24 cellular contexts compared by ENCODE assay signal in genomic region chr16:87536795-87537142, GRCh38. TPM values are rescaled to one million over a fixed set of nuclear protein-coding genes. Genes with fewer than 3 reads are reported as not detected.
DNase-seq lines count a peak whose midpoint lies in the region; ATAC-seq and TF ChIP-seq lines count a peak whose summit lies in the region.
"Had no signal": no experiment of that assay in that cellular context is flagged by ENCODE, and none has a peak within 500 bp of the region (broad histone marks: within the 10 kb centered on the region; RNA-seq: fewer than 3 reads in every experiment).

No MANE protein-coding gene starts in this region.

- H2AFZ ChIP-seq in GM23338 (no peak overlapping the region; the same call in 1 of the 2 replicates), PC-9 (no peak overlapping the region)

- H3K79me2 ChIP-seq in GM23338 (replicated peaks; ENCODE audit: insufficient read depth) (no peaks in the 10 kb centered on the region), PC-9 (ENCODE audit: low read depth) (no peaks in the 10 kb centered on the region)

- H4K20me1 ChIP-seq in GM23338 (replicated peaks; ENCODE audit: insufficient read depth), result no peaks in the 10 kb centered on the region
- no peaks in the 10 kb centered on the region for H4K20me1 ChIP-seq in PC-9 (ENCODE audit: insufficient read depth)

- peaks cover 25% of the 10 kb centered on the region for H3K4me1 Mint-ChIP-seq in GM23338
- H3K4me1 Mint-ChIP-seq in activated CD4-positive, alpha-beta T cell treated with anti-CD3 and anti-CD28 coated beads, Interleukin-2, amount 10 ng/mL, durations not matched to agents 7 days and 5 days, result no peaks in the 10 kb centered on the region

- H3K27me3 Mint-ChIP-seq in GM23338 (ENCODE audit: insufficient read depth, low read depth, poor library complexity), result peaks cover 2% of the 10 kb centered on the region
- peaks cover 19% of the 10 kb centered on the region for H3K27me3 Mint-ChIP-seq in activated CD4-positive, alpha-beta T cell treated with anti-CD3 and anti-CD28 coated beads, Interleukin-2, amount 10 ng/mL, durations not matched to agents 7 days and 5 days

- H3K36me3 ChIP-seq in GM23338 (ENCODE audit: insufficient read depth), result no peaks in the 10 kb centered on the region
- H3K36me3 ChIP-seq in PC-9 (ENCODE audit: low read depth), result no peaks in the 10 kb centered on the region
- no peaks in the 10 kb centered on the region for H3K36me3 ChIP-seq in iPS-18a (ENCODE audit: control insufficient read depth, low read depth, low read length)
- H3K36me3 ChIP-seq in right lobe of liver, result no peaks in the 10 kb centered on the region
- H3K36me3 ChIP-seq: SJSA1 had no signal

- peaks cover 22% of the 10 kb centered on the region; the same call in 2 of the 3 replicates for H3K36me3 Mint-ChIP-seq in GM23338 (ENCODE audit: low read depth)
- no peaks in the 10 kb centered on the region for H3K36me3 Mint-ChIP-seq in activated CD4-positive, alpha-beta T cell treated with anti-CD3 and anti-CD28 coated beads, Interleukin-2, amount 10 ng/mL, durations not matched to agents 7 days and 5 days (ENCODE audit: low read depth)

- no peak overlapping the region for H3K27ac Mint-ChIP-seq in GM23338
- H3K27ac Mint-ChIP-seq in activated CD4-positive, alpha-beta T cell treated with anti-CD3 and anti-CD28 coated beads, Interleukin-2, amount 10 ng/mL, durations not matched to agents 7 days and 5 days, result no peak overlapping the region

- no peaks in the 10 kb centered on the region for H3K9me2 ChIP-seq in GM23338 (ENCODE audit: insufficient read depth)
- H3K9me2 ChIP-seq in PC-9 (ENCODE audit: insufficient read depth), result no peaks in the 10 kb centered on the region

- peak overlapping the region; percentile 12; the same call in 2 of the 3 replicates for H3K4me3 Mint-ChIP-seq in GM23338
- no peak overlapping the region for H3K4me3 Mint-ChIP-seq in activated CD4-positive, alpha-beta T cell treated with anti-CD3 and anti-CD28 coated beads, Interleukin-2, amount 10 ng/mL, durations not matched to agents 7 days and 5 days

- H3K4me1 ChIP-seq in GM23338 (ENCODE audit: insufficient read depth) (peaks cover 8% of the 10 kb centered on the region; the same call in 1 of the 2 replicates), PC-9 (replicated peaks; ENCODE audit: insufficient read depth) (no peaks in the 10 kb centered on the region), iPS-18a (ENCODE audit: control insufficient read depth, low read depth, low read length) (peaks cover 4% of the 10 kb centered on the region), right lobe of liver (peaks cover 0 to 25% (median 8%) of the 10 kb centered on the region in 4 donors)

- H3K9ac ChIP-seq in iPS-18a (ENCODE audit: low read length), result no peak overlapping the region

- H3K27me3 ChIP-seq in GM23338 (ENCODE audit: insufficient read depth) (no peaks in the 10 kb centered on the region), PC-9 (ENCODE audit: insufficient read depth, low read depth) (peaks cover 100% of the 10 kb centered on the region), iPS-18a (ENCODE audit: control insufficient read depth, insufficient read depth, low read length) (no peaks in the 10 kb centered on the region), right lobe of liver (no peaks in the 10 kb centered on the region)
- H3K27me3 ChIP-seq: SJSA1 had no signal

- DNase-seq in GM23338 (ENCODE audit: low spot score) (no peak), PC-9 (no peak), right lobe of liver (no peak), cardiac septum (ENCODE audit: low spot score) (no peak)
- no peak for DNase-seq in activated CD4-positive, alpha-beta T cell treated with anti-CD3 and anti-CD28 coated beads, Interleukin-2, amount 10 ng/mL, durations not matched to agents 7 days and 5 days
- DNase-seq in activated CD4-positive, alpha-beta T cell treated with anti-CD3 and anti-CD28 coated beads for 1 hour, result no peak
- no peak for DNase-seq in stimulated activated CD4-positive, alpha-beta T cell treated with anti-CD3 and anti-CD28 coated beads, Interleukin-12 subunit alpha, Interleukin-12 subunit beta, amount 100 ng/mL, for 4 hours
- DNase-seq: 8988T; Calu3; DMS79 treated with DMSO at 0.1 percent for 48 hours; GF-D8; H7; NCI-H1092 treated with DMSO at 0.1 percent for 48 hours; NCI-H1436 treated with DMSO at 0.1 percent for 48 hours; NCI-H1930; NCI-H2107; NCI-H524; NCI-H774; NK-92 treated with Interleukin-12 subunit alpha and Interleukin-12 subunit beta, amount 100 ng/mL, for 24 hours; PC-3 had no signal

- H3K27ac ChIP-seq in GM23338 (ENCODE audit: low read depth) (no peak overlapping the region), PC-9 (no peak overlapping the region), iPS-18a (ENCODE audit: low read length) (no peak overlapping the region), right lobe of liver (peak overlapping the region; percentile 29 to 87 (median 78))
- H3K27ac ChIP-seq: HL-60, SJSA1 had no signal

- TF ChIP-seq POLR2A in right lobe of liver (IDR thresholded peaks at IDR 0.05), result no peak

- ATAC-seq in GM23338 (no peak), right lobe of liver (peak; percentile 2 to 23 (median 18))
- ATAC-seq: PC-3, Right ventricle myocardium inferior had no signal

- intact Hi-C loops in PC-9 (cut with micrococcal nuclease; ENCODE audit: unreplicated experiment) (loop anchor here (2.0 kb wide), 1 partner anchor 48 kb away; no protein-coding TSS in a partner anchor), right lobe of liver (cut with DNase I) (no loop called here), cardiac septum (cut with DNase I) (no loop called here)

- POLR2A ChIA-PET in PC-9 (lab: Charles Lee; ENCODE audit: unreplicated experiment), result no interaction called here
- POLR2A ChIA-PET in activated CD4-positive, alpha-beta T cell treated with anti-CD3 and anti-CD28 coated beads, Interleukin-2, amount 10 ng/mL, durations not matched to agents 7 days and 5 days (lab: Charles Lee), result no interaction called here

- H3F3A ChIP-seq in GM23338 (replicated peaks; ENCODE audit: low read depth) (no peaks in the 10 kb centered on the region), PC-9 (ENCODE audit: insufficient read depth, low read depth) (no peaks in the 10 kb centered on the region)

- H3K9me3 Mint-ChIP-seq in GM23338, result peaks cover 55% of the 10 kb centered on the region
- H3K9me3 Mint-ChIP-seq in activated CD4-positive, alpha-beta T cell treated with anti-CD3 and anti-CD28 coated beads, Interleukin-2, amount 10 ng/mL, durations not matched to agents 7 days and 5 days, result peaks cover 11% of the 10 kb centered on the region

- WGBS in right lobe of liver (ENCODE audit: insufficient coverage, low coverage, low lambda C conversion rate, missing lambda C conversion rate), result 53% methylated on average over 8 of the region's 10 CpGs

- H3K4me3 ChIP-seq in GM23338 (no peak overlapping the region; the same call in 1 of the 2 replicates), PC-9 (peak overlapping the region; percentile 34; the same call in 1 of the 2 replicates), iPS-18a (ENCODE audit: low read length) (peak overlapping the region; percentile 15), right lobe of liver (peak overlapping the region; percentile 30 to 48 (median 34))
- H3K4me3 ChIP-seq: SJSA1 had no signal

- no TSS peak for BruUV-seq in PC-9 (replicated peaks; lab: Mats Ljungman, UMichigan)

- TF ChIP-seq CTCF in GM23338 (conservative IDR thresholded peaks at IDR 0.05; ENCODE audit: low read depth in 2 of 2) (no peak), PC-9 (conservative IDR thresholded peaks at IDR 0.05) (no peak), right lobe of liver (IDR thresholded peaks at IDR 0.05) (no peak)

- H3K9me3 ChIP-seq in PC-9 (ENCODE audit: insufficient read depth, low read depth) (peaks cover 4% of the 10 kb centered on the region; the same call in 1 of the 2 replicates), iPS-18a (ENCODE audit: control insufficient read depth, low read depth, low read length) (no peaks in the 10 kb centered on the region), right lobe of liver (no peaks in the 10 kb centered on the region)

- H3K4me2 ChIP-seq in GM23338, result peak overlapping the region; percentile 28
- peak overlapping the region; percentile 59 for H3K4me2 ChIP-seq in PC-9

- CTCF ChIA-PET in PC-9 (lab: Charles Lee), result no interaction called here
- CTCF ChIA-PET in activated CD4-positive, alpha-beta T cell treated with anti-CD3 and anti-CD28 coated beads, Interleukin-2, amount 10 ng/mL, durations not matched to agents 7 days and 5 days (lab: Charles Lee), result no interaction called here

TF ChIP-seq in GM23338, 12 proteins besides CTCF, POLR2A, EP300 and RAD21 (continues in another document):
- no peak for TF ChIP-seq EZH2phosphoT487 (IDR thresholded peaks at IDR 0.05; ENCODE audit: unreplicated experiment)
- TF ChIP-seq EZH2 (IDR thresholded peaks at IDR 0.05; ENCODE audit: low read depth, unreplicated experiment), result no peak
- TF ChIP-seq REST (IDR thresholded peaks at IDR 0.05; ENCODE audit: unreplicated experiment), result no peak
- no peak for TF ChIP-seq STAT1 (IDR thresholded peaks at IDR 0.05; ENCODE audit: unreplicated experiment)

RNA-seq across cellular contexts. Expression of gene ZCCHC14, which starts 43.9 kb away (rescaled TPM):
- total RNA-seq in GM23338 (2014; rRNA removed; shearing (Covaris generic)), result 22.4 and 31.2 TPM in 2 replicates
- 6.8 and 7.6 TPM in 2 replicates for polyA plus RNA-seq in GM23338 (2016; fragmentation: Nextera tagmentation; extraction: Ambion mirVana)
- total RNA-seq in PC-9 (2021) (17.9 and 19.2 TPM in 2 replicates), right lobe of liver (10 to 100 TPM; 12.6 to 26.5 (median 17.7) TPM), cardiac septum (20.5 TPM)
- 1 to 10 TPM; 7.6 to 7.9 TPM for total RNA-seq in activated CD4-positive, alpha-beta T cell treated with anti-CD3 and anti-CD28 coated beads, Interleukin-2, amount 10 ng/mL, durations not matched to agents 7 days and 5 days

Comparison
In these comparisons a context has a peak if more than half of its experiments do, and no peak if none do; other contexts are left out.
1. H3K27ac ChIP-seq: peak in right lobe of liver (3 of 3); none in GM23338 (single experiment), PC-9 (single experiment) and iPS-18a (single experiment).